In genomic region chr5:141968914-141969608, GRCh38 we compare ENCODE assay signal across 8 cellular contexts. TPM values are rescaled to one million over a fixed set of nuclear protein-coding genes. Genes with fewer than 3 reads are reported as not detected.
A peak's percentile ranks its signal among the peaks of the same experiment; 100 is the strongest.
DNase-seq lines count a peak whose midpoint lies in the region; ATAC-seq and TF ChIP-seq lines count a peak whose summit lies in the region.

A gene with protein sequence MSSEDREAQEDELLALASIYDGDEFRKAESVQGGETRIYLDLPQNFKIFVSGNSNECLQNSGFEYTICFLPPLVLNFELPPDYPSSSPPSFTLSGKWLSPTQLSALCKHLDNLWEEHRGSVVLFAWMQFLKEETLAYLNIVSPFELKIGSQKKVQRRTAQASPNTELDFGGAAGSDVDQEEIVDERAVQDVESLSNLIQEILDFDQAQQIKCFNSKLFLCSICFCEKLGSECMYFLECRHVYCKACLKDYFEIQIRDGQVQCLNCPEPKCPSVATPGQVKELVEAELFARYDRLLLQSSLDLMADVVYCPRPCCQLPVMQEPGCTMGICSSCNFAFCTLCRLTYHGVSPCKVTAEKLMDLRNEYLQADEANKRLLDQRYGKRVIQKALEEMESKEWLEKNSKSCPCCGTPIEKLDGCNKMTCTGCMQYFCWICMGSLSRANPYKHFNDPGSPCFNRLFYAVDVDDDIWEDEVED (plus strand): TSS chr5:141969105. CDS start chr5:141973589, 4,484 bp downstream.

- H3K9me3 Mint-ChIP-seq in activated T-helper 2 cell treated with anti-CD3 and anti-CD28 coated beads, Interferon-gamma antibody, Interleukin-2, Interleukin-4, amounts not matched to agents 10 μg/mL and 5 μg/mL and 100 μg/mL, durations not matched to agents 14 hours and 24 hours and 36 hours, result no peaks in the 10 kb centered on the region

- CTCF ChIA-PET in RWPE1 (lab: Yijun Ruan, JAX), result interaction anchor here (0.6 to 3.2 kb wide), 14 partner anchors 8 to 306 kb away, joined by 3 to 22 read pairs (median 3); partner anchors contain the start of gene PCDH1

- intact Hi-C loops in activated T-helper 2 cell treated with anti-CD3 and anti-CD28 coated beads, Interferon-gamma antibody, Interleukin-2, Interleukin-4, amounts not matched to agents 10 μg/mL and 5 μg/mL and 100 μg/mL, durations not matched to agents 14 hours and 24 hours and 36 hours (cut with micrococcal nuclease), result loop anchor here (1.0 to 10.0 kb wide), 5 partner anchors 46 to 276 kb away; partner anchors contain the start of gene DELE1
- intact Hi-C loops in stomach (cut with DNase I; ENCODE audit: low total_unique reads), result no loop called here

- TF ChIP-seq CTCF in RWPE1 (conservative IDR thresholded peaks at IDR 0.05; ENCODE audit: low read depth) (peak; percentile 99), fibroblast of pulmonary artery (IDR thresholded peaks at IDR 0.05; ENCODE audit: low read length, missing control alignments) (peak; percentile 49), neural cell (IDR thresholded peaks at IDR 0.05; ENCODE audit: poor library complexity, severe bottlenecking) (peak; percentile 99), stomach (IDR thresholded peaks at IDR 0.05) (peak in 6 of 7 experiments; percentile 79 to 98 (median 95))

- peaks cover 25% of the 10 kb centered on the region for H3K4me1 Mint-ChIP-seq in activated T-helper 2 cell treated with anti-CD3 and anti-CD28 coated beads, Interferon-gamma antibody, Interleukin-2, Interleukin-4, amounts not matched to agents 10 μg/mL and 5 μg/mL and 100 μg/mL, durations not matched to agents 14 hours and 24 hours and 36 hours (ENCODE audit: low read depth)

- peaks cover 2% of the 10 kb centered on the region for H3F3A ChIP-seq in neural cell (ENCODE audit: insufficient read depth, low read length, poor library complexity, severe bottlenecking)

- TF ChIP-seq RAD21 in neural cell (conservative IDR thresholded peaks at IDR 0.05), result peak; percentile 57

- H3K27me3 ChIP-seq in Karpas-422 (ENCODE audit: low read length), result no peaks in the 10 kb centered on the region
- no peaks in the 10 kb centered on the region for H3K27me3 ChIP-seq in neural cell (ENCODE audit: insufficient read depth, low read depth, low read length)
- H3K27me3 ChIP-seq in stomach, result no peaks in the 10 kb centered on the region

- peak; percentile 96 for DNase-seq in ELF-1 (ENCODE audit: low read depth, low spot score)
- peak; percentile 98 for DNase-seq in Karpas-422
- DNase-seq in RWPE1 (ENCODE audit: low spot score), result peak; percentile 96
- DNase-seq in activated T-helper 2 cell treated with anti-CD3 and anti-CD28 coated beads, Interferon-gamma antibody, Interleukin-2, Interleukin-4, amounts not matched to agents 10 μg/mL and 5 μg/mL and 100 μg/mL, durations not matched to agents 14 hours and 24 hours and 36 hours (ENCODE audit: low spot score), result peak; percentile 95
- peak; percentile 92 for DNase-seq in fibroblast of pulmonary artery (ENCODE audit: low read depth)
- peak; percentile 95 for DNase-seq in stomach

- H3K79me2 ChIP-seq in Karpas-422 (ENCODE audit: low read length) (peaks cover 23% of the 10 kb centered on the region), neural cell (replicated peaks; ENCODE audit: insufficient read depth, low read length) (peaks cover 16% of the 10 kb centered on the region)

- H3K36me3 Mint-ChIP-seq in activated T-helper 2 cell treated with anti-CD3 and anti-CD28 coated beads, Interferon-gamma antibody, Interleukin-2, Interleukin-4, amounts not matched to agents 10 μg/mL and 5 μg/mL and 100 μg/mL, durations not matched to agents 14 hours and 24 hours and 36 hours (ENCODE audit: low read depth), result peaks cover 22% of the 10 kb centered on the region

- H2AFZ ChIP-seq in Karpas-422 (ENCODE audit: low read length), result peak within 1 kb of the TSS; percentile 89
- H2AFZ ChIP-seq in neural cell (ENCODE audit: low read depth, low read length), result peak within 1 kb of the TSS; percentile 85

- WGBS in stomach, 5 donors, result 0 to 1% (median 0%) methylated on average over 38 to 63 of the region's 63 CpGs

- H3K9ac ChIP-seq in Karpas-422 (ENCODE audit: low read length), result peak within 1 kb of the TSS; percentile 97
- peak within 1 kb of the TSS; percentile 91 for H3K9ac ChIP-seq in neural cell (ENCODE audit: low read length)

- TF ChIP-seq EP300 in neural cell (conservative IDR thresholded peaks at IDR 0.05; ENCODE audit: poor library complexity, severe bottlenecking) (peak; percentile 38), stomach (IDR thresholded peaks at IDR 0.05) (no peak)

- H3K27ac ChIP-seq in Karpas-422 (ENCODE audit: low read length), result peak within 1 kb of the TSS; percentile 98
- H3K27ac ChIP-seq in RWPE1, result peak within 1 kb of the TSS; percentile 96
- H3K27ac ChIP-seq in neural cell (ENCODE audit: low read length), result peak within 1 kb of the TSS; percentile 87
- H3K27ac ChIP-seq in stomach, result peak within 1 kb of the TSS; percentile 95 to 97 (median 96)

- H3K4me1 ChIP-seq in Karpas-422 (ENCODE audit: low read length) (peaks cover 43% of the 10 kb centered on the region), stomach (peaks cover 18 to 46% (median 28%) of the 10 kb centered on the region in 4 donors)

- H3K9me3 ChIP-seq in Karpas-422 (ENCODE audit: low read length), result no peaks in the 10 kb centered on the region
- H3K9me3 ChIP-seq in neural cell (ENCODE audit: low read length), result no peaks in the 10 kb centered on the region
- no peaks in the 10 kb centered on the region for H3K9me3 ChIP-seq in stomach

- H3K4me2 ChIP-seq in Karpas-422 (ENCODE audit: low read depth, low read length, poor library complexity, severe bottlenecking) (peak within 1 kb of the TSS; percentile 84), neural cell (ENCODE audit: low read length) (peak within 1 kb of the TSS; percentile 77)

- no peaks in the 10 kb centered on the region for H3K9me2 ChIP-seq in Karpas-422 (replicated peaks; ENCODE audit: insufficient read depth, low read length)
- H3K9me2 ChIP-seq in neural cell (ENCODE audit: insufficient read depth, low read length), result no peaks in the 10 kb centered on the region

- ATAC-seq in GM21825 (IDR thresholded peaks at IDR 0.05; ENCODE audit: unreplicated experiment), result peak; percentile 92

- peak within 1 kb of the TSS; percentile 91 for H3K4me3 ChIP-seq in Karpas-422 (ENCODE audit: low read length)
- peak within 1 kb of the TSS; percentile 67 for H3K4me3 ChIP-seq in fibroblast of pulmonary artery (replicated peaks; ENCODE audit: low read depth, low read length)
- peak within 1 kb of the TSS; percentile 92 for H3K4me3 ChIP-seq in neural cell (ENCODE audit: low read length)
- peak within 1 kb of the TSS; percentile 57 to 77 (median 68) for H3K4me3 ChIP-seq in stomach

- POLR2A ChIA-PET in RWPE1 (lab: Yijun Ruan, JAX; ENCODE audit: low non-redundant PET), result interaction anchor here (0.5 to 2.1 kb wide), 9 partner anchors 8 to 356 kb away, joined by 3 to 11 read pairs (median 4); partner anchors contain the start of genes DELE1 and SPRY4

- H3K4me3 Mint-ChIP-seq in activated T-helper 2 cell treated with anti-CD3 and anti-CD28 coated beads, Interferon-gamma antibody, Interleukin-2, Interleukin-4, amounts not matched to agents 10 μg/mL and 5 μg/mL and 100 μg/mL, durations not matched to agents 14 hours and 24 hours and 36 hours (ENCODE audit: low read depth), result peak within 1 kb of the TSS; percentile 91

- TF ChIP-seq POLR2A in stomach (IDR thresholded peaks at IDR 0.05), result peak in 2 of 4 donors; percentile 78 to 84

- peak within 1 kb of the TSS; percentile 93 for H3K27ac Mint-ChIP-seq in activated T-helper 2 cell treated with anti-CD3 and anti-CD28 coated beads, Interferon-gamma antibody, Interleukin-2, Interleukin-4, amounts not matched to agents 10 μg/mL and 5 μg/mL and 100 μg/mL, durations not matched to agents 14 hours and 24 hours and 36 hours

- peaks cover 6% of the 10 kb centered on the region; the same call in 1 of the 2 replicates for H3K36me3 ChIP-seq in Karpas-422 (ENCODE audit: insufficient read depth, low read length)
- no peaks in the 10 kb centered on the region for H3K36me3 ChIP-seq in neural cell (ENCODE audit: insufficient read depth, low read length)
- peaks cover 0 to 26% (median 25%) of the 10 kb centered on the region in 4 donors for H3K36me3 ChIP-seq in stomach

- no peaks in the 10 kb centered on the region for H3K27me3 Mint-ChIP-seq in activated T-helper 2 cell treated with anti-CD3 and anti-CD28 coated beads, Interferon-gamma antibody, Interleukin-2, Interleukin-4, amounts not matched to agents 10 μg/mL and 5 μg/mL and 100 μg/mL, durations not matched to agents 14 hours and 24 hours and 36 hours (ENCODE audit: low read depth)

- no peaks in the 10 kb centered on the region for H4K20me1 ChIP-seq in Karpas-422 (ENCODE audit: insufficient read depth, low read depth, low read length)
- H4K20me1 ChIP-seq in neural cell (ENCODE audit: insufficient read depth), result no peaks in the 10 kb centered on the region

TF ChIP-seq in neural cell, 6 proteins besides CTCF, POLR2A, EP300 and RAD21 (continues in another document):
- TF ChIP-seq MXI1 (conservative IDR thresholded peaks at IDR 0.05; ENCODE audit: poor library complexity, severe bottlenecking) (peak; percentile 79), EZH2 (IDR thresholded peaks at IDR 0.05; ENCODE audit: borderline replicate concordance, insufficient read depth, low read length, poor library complexity, severe bottlenecking) (no peak)

RNA-seq across cellular contexts. Expression of the gene that starts here (rescaled TPM):
- 38.0 and 41.9 TPM in 2 replicates for total RNA-seq in Karpas-422 (2014; rRNA removed; shearing (Covaris generic); ENCODE audit: low replicate concordance)
- total RNA-seq in activated T-helper 2 cell treated with anti-CD3 and anti-CD28 coated beads, Interferon-gamma antibody, Interleukin-2, Interleukin-4, amounts not matched to agents 10 μg/mL and 5 μg/mL and 100 μg/mL, durations not matched to agents 14 hours and 24 hours and 36 hours, result 22.0 and 24.1 TPM in 2 replicates
- polyA plus RNA-seq in neural cell (82.1 and 108 TPM in 2 replicates), stomach (10 to 100 TPM; 14.4 to 26.1 (median 25.5) TPM)
- polyA minus RNA-seq in neural cell, result 83.3 and 93.9 TPM in 2 replicates
- total RNA-seq in stomach, result 10 to 100 TPM; 24.2 to 67.4 (median 43.2) TPM

Comparison
In these comparisons a context has a peak if more than half of its experiments do, and no peak if none do; other contexts are left out.
1. Peak in every context shown above with its lines: DNase-seq, ATAC-seq, H3K4me3 ChIP-seq and H3K27ac ChIP-seq.
2. CTCF ChIP-seq: peak in every context shown above with its lines; median percentile 99 in RWPE1; 99 in neural cell; 95 in stomach; 49 in fibroblast of pulmonary artery.